In the genomic region with DNA sequence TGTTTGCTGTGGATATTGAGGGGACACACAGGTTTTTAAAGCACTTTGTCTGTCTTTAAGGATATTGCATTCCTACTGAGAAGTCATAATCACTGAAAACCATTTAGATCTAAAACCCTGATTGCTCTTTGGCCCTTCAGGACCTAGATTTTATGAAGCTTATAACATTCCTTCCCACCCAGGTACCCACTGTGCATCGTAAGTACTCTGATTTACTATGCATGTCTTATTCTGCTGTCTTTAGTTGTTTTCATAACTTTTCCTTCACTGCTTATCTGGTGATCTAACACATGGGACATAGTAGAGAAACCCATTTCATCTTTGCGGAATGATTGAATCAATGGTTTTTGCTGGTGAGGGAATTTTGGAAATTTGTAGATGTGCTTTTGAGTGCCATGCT, we compare ENCODE assay signal across 8 cellular contexts.
"Had no signal": no experiment of that assay in that cellular context is flagged by ENCODE, and none has a peak within 500 bp of the region (broad histone marks: within the 10 kb centered on the region; RNA-seq: fewer than 3 reads in every experiment).

No MANE protein-coding gene starts in this region.

- FAIRE-seq: H1, H54 had no signal

- DNase-seq: GM23248, GOT3, H7, H9, HCEC 1CT, HFFc6 had no signal
